Comparison of ENCODE assay signal across 14 cellular contexts in genomic region chr4:112113786-112114185, GRCh38.
"Had no signal": no experiment of that assay in that cellular context is flagged by ENCODE, and none has a peak within 500 bp of the region (broad histone marks: within the 10 kb centered on the region; RNA-seq: fewer than 3 reads in every experiment).

No MANE protein-coding gene starts in this region.

- H3K36me3 ChIP-seq: brain microvascular endothelial cell, pancreas, thyroid gland had no signal

- DNase-seq: activated CD4-positive, alpha-beta T cell treated with anti-CD3 and anti-CD28 coated beads, Interleukin-2, amount 50 U/mL, for 48 hours; activated CD8-positive, alpha-beta memory T cell treated with anti-CD3 and anti-CD28 coated beads, Interleukin-2, amount 10 ng/mL, durations not matched to agents 7 days and 5 days; activated naive CD4-positive, alpha-beta T cell treated with anti-CD3 and anti-CD28 coated beads, Interleukin-2, amount 50 U/mL, for 16 hours; activated T-cell treated with anti-CD3 and anti-CD28 coated beads, Interleukin-2, amount 50 U/mL, for 1 hour; anterior cingulate cortex; brain microvascular endothelial cell; effector memory CD4-positive, alpha-beta T cell; head of caudate nucleus; naive thymus-derived CD8-positive, alpha-beta T cell; thyroid gland had no signal

- H3K27me3 ChIP-seq: brain microvascular endothelial cell, pancreas, thyroid gland had no signal

- ATAC-seq: activated CD8-positive, alpha-beta memory T cell treated with anti-CD3 and anti-CD28 coated beads, Interleukin-2, amount 10 ng/mL, durations not matched to agents 7 days and 5 days; naive thymus-derived CD8-positive, alpha-beta T cell; stimulated activated memory B cell treated with anti-CD40 and anti-IgM and Interleukin-4, amounts not matched to agents 10 μg/mL and 1 μg/mL and 100 μg/mL, for 72 hours had no signal

- H3K27ac ChIP-seq: brain microvascular endothelial cell, thyroid gland had no signal

- H3K27me3 Mint-ChIP-seq: activated CD8-positive, alpha-beta memory T cell treated with anti-CD3 and anti-CD28 coated beads, Interleukin-2, amount 10 ng/mL, durations not matched to agents 7 days and 5 days; stimulated activated memory B cell treated with anti-CD40 and anti-IgM and Interleukin-4, amounts not matched to agents 10 μg/mL and 1 μg/mL and 100 μg/mL, for 72 hours had no signal

- H3K9me3 ChIP-seq: pancreas, thyroid gland had no signal

- H3K4me3 ChIP-seq: pancreas, thyroid gland had no signal

- H3K4me3 Mint-ChIP-seq: activated CD8-positive, alpha-beta memory T cell treated with anti-CD3 and anti-CD28 coated beads, Interleukin-2, amount 10 ng/mL, durations not matched to agents 7 days and 5 days; naive thymus-derived CD8-positive, alpha-beta T cell; stimulated activated memory B cell treated with anti-CD40 and anti-IgM and Interleukin-4, amounts not matched to agents 10 μg/mL and 1 μg/mL and 100 μg/mL, for 72 hours had no signal

- FAIRE-seq: frontal cortex, pancreas had no signal

- H3K9me3 Mint-ChIP-seq: activated T-helper 2 cell treated with anti-CD3 and anti-CD28 coated beads, Interferon-gamma antibody, Interleukin-2, Interleukin-4, amounts not matched to agents 10 μg/mL and 5 μg/mL and 100 μg/mL, durations not matched to agents 14 hours and 24 hours and 36 hours; naive thymus-derived CD8-positive, alpha-beta T cell; stimulated activated memory B cell treated with anti-CD40 and anti-IgM and Interleukin-4, amounts not matched to agents 10 μg/mL and 1 μg/mL and 100 μg/mL, for 72 hours had no signal

- H3K27ac Mint-ChIP-seq: activated CD8-positive, alpha-beta memory T cell treated with anti-CD3 and anti-CD28 coated beads, Interleukin-2, amount 10 ng/mL, durations not matched to agents 7 days and 5 days; activated T-helper 2 cell treated with anti-CD3 and anti-CD28 coated beads, Interferon-gamma antibody, Interleukin-2, Interleukin-4, amounts not matched to agents 10 μg/mL and 5 μg/mL and 100 μg/mL, durations not matched to agents 14 hours and 24 hours and 36 hours; stimulated activated memory B cell treated with anti-CD40 and anti-IgM and Interleukin-4, amounts not matched to agents 10 μg/mL and 1 μg/mL and 100 μg/mL, for 72 hours had no signal

- H3K36me3 Mint-ChIP-seq: activated CD8-positive, alpha-beta memory T cell treated with anti-CD3 and anti-CD28 coated beads, Interleukin-2, amount 10 ng/mL, durations not matched to agents 7 days and 5 days; naive thymus-derived CD8-positive, alpha-beta T cell; stimulated activated memory B cell treated with anti-CD40 and anti-IgM and Interleukin-4, amounts not matched to agents 10 μg/mL and 1 μg/mL and 100 μg/mL, for 72 hours had no signal
